ENCODE assay signal across 23 cellular contexts in the genomic region with DNA sequence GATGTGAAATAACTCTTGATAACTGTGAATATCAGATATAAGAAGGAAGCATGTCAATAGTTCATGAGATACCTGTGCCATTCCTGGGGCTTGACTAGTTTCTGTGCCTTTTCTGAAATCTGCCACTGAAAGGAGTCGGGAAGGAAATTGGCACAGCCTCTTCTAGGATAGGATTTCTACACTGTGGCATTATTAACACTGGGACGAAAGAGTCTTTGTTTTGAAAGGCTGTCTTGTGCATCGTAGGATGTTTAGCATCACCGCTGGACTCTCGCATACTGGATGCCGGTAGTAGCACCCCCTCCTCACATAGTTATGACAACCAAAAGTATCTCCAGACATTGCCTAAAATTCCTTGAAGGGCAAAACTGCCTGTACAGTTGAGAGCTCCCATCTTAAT.
A peak's percentile ranks its signal among the peaks of the same experiment; 100 is the strongest.
DNase-seq lines count a peak whose midpoint lies in the region; ATAC-seq lines count a peak whose summit lies in the region.
"Had no signal": no experiment of that assay in that cellular context is flagged by ENCODE, and none has a peak within 500 bp of the region (broad histone marks: within the 10 kb centered on the region; RNA-seq: fewer than 3 reads in every experiment).

No MANE protein-coding gene starts in this region.

- no peaks in the 10 kb centered on the region for H3K9me3 Mint-ChIP-seq in activated CD4-positive, alpha-beta T cell treated with anti-CD3 and anti-CD28 coated beads, Interleukin-2, amount 10 ng/mL, durations not matched to agents 24 days and 14 days
- H3K9me3 Mint-ChIP-seq: CD4-positive, alpha-beta T cell had no signal

- no peak overlapping the region for H3K27ac Mint-ChIP-seq in activated CD4-positive, alpha-beta T cell treated with anti-CD3 and anti-CD28 coated beads, Interleukin-2, amount 10 ng/mL, durations not matched to agents 24 days and 14 days
- H3K27ac Mint-ChIP-seq: CD14-positive monocyte; CD4-positive, alpha-beta T cell; CD8-positive, alpha-beta memory T cell had no signal

- DNase-seq in caudate nucleus (lab: John Stamatoyannopoulos, UW) (peak in 2 of 61 donors; percentile 9 to 18), globus pallidus (ENCODE audit: low spot score) (peak; percentile 74), pons (ENCODE audit: low spot score) (peak; percentile 85), SKM-1 treated with dmso at 0.1 percent for 144 hours (lab: John Stamatoyannopoulos, UW; ENCODE audit: unreplicated experiment) (no peak)
- no peak for DNase-seq in activated CD4-positive, alpha-beta T cell treated with anti-CD3 and anti-CD28 coated beads, Interleukin-2, amount 10 ng/mL, durations not matched to agents 24 days and 14 days
- DNase-seq: 8988T; ACHN; AML-193; BE2C; Calu3; CD4-positive, alpha-beta T cell; CD8-positive, alpha-beta memory T cell; DMS53; DMS79 treated with DMSO at 0.1 percent for 48 hours; GF-D8; GM23248; H7; HCEC 1CT had no signal

- no peaks in the 10 kb centered on the region for H3K4me1 Mint-ChIP-seq in activated CD4-positive, alpha-beta T cell treated with anti-CD3 and anti-CD28 coated beads, Interleukin-2, amount 10 ng/mL, durations not matched to agents 24 days and 14 days
- H3K4me1 Mint-ChIP-seq: CD14-positive monocyte; CD8-positive, alpha-beta memory T cell had no signal

- H3K4me3 Mint-ChIP-seq in activated CD4-positive, alpha-beta T cell treated with anti-CD3 and anti-CD28 coated beads, Interleukin-2, amount 10 ng/mL, durations not matched to agents 24 days and 14 days: no peak overlapping the region
- H3K4me3 Mint-ChIP-seq: CD14-positive monocyte; CD4-positive, alpha-beta T cell; CD8-positive, alpha-beta memory T cell had no signal

- ATAC-seq in HG02938 (IDR thresholded peaks at IDR 0.05; ENCODE audit: unreplicated experiment): no peak
- ATAC-seq: A549 had no signal

- H3K27ac ChIP-seq in caudate nucleus (ENCODE audit: low read depth, low read length): peak overlapping the region; percentile 55
- H3K27ac ChIP-seq in temporal lobe (ENCODE audit: low read depth, low read length): peak overlapping the region; percentile 36
- H3K27ac ChIP-seq: A549; BLaER1 treated with 17β-estradiol and CSF1 and Interleukin-3, amounts not matched to agents 10 nM and 100 nM; GM23248 had no signal

- H3K36me3 Mint-ChIP-seq in activated CD4-positive, alpha-beta T cell treated with anti-CD3 and anti-CD28 coated beads, Interleukin-2, amount 10 ng/mL, durations not matched to agents 24 days and 14 days (ENCODE audit: low read depth): no peaks in the 10 kb centered on the region
- H3K36me3 Mint-ChIP-seq: CD14-positive monocyte; CD8-positive, alpha-beta memory T cell had no signal

- intact Hi-C loops in activated CD4-positive, alpha-beta T cell treated with anti-CD3 and anti-CD28 coated beads, Interleukin-2, amount 10 ng/mL, durations not matched to agents 24 days and 14 days (cut with micrococcal nuclease): no loop called here

- H3K27me3 Mint-ChIP-seq in activated CD4-positive, alpha-beta T cell treated with anti-CD3 and anti-CD28 coated beads, Interleukin-2, amount 10 ng/mL, durations not matched to agents 24 days and 14 days: peaks cover 2% of the 10 kb centered on the region
- H3K27me3 Mint-ChIP-seq: CD8-positive, alpha-beta memory T cell had no signal

Comparison
In these comparisons a context has a peak if more than half of its experiments do, and no peak if none do; other contexts are left out.
1. DNase-seq: peak in globus pallidus (single experiment) and pons (single experiment); none in activated CD4-positive, alpha-beta T cell treated with anti-CD3 and anti-CD28 coated beads, Interleukin-2, amount 10 ng/mL, durations not matched to agents 24 days and 14 days (single experiment) and SKM-1 treated with dmso at 0.1 percent for 144 hours (single experiment).